11 cellular contexts compared by ENCODE assay signal in the genomic region with DNA sequence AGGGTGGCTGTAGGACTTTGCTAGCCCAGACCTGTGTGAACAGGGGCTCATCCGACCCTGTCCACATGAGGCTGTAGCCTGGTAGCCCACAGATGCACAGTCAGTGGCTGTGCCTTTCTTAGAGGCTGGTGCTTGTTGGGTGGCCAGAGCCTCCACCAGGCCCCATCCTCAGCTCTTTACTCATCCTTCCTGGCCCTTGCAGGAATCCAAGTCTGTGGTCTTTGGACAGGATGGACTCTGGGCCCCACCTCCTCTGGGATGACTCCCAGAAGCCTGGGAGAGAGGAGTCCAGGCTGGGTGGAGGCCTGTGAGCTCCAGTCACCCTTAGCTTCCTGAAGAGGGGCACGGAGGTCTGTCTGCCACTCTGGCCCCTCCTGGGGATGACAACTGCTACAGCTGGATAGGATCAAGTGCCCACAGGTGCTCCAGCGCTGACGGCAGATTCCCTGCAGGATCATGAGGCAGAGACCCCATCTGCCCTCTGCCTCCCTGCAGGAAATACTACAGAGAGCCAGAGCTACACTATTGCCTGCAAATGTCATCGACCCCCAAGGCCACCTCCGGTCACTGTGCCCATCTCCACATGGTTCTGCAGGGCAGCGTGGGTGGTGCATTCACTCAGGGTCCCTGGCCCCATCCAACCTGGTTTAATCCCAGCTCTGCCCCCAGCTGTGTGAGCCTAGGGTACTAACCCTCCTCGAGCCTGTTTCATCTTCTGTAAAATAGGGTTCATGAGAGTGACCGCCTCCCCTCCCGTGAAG.
DNase-seq lines count a peak whose midpoint lies in the region; ATAC-seq and TF ChIP-seq lines count a peak whose summit lies in the region.
"Had no signal": no experiment of that assay in that cellular context is flagged by ENCODE, and none has a peak within 500 bp of the region (broad histone marks: within the 10 kb centered on the region; RNA-seq: fewer than 3 reads in every experiment).

No MANE protein-coding gene starts in this region.

- no peaks in the 10 kb centered on the region for H4K20me1 ChIP-seq in mammary epithelial cell (ENCODE audit: insufficient read depth, low read length)

- no TSS peak for BruUV-seq in mammary epithelial cell (replicated peaks; lab: Mats Ljungman, UMichigan)

- POLR2A ChIA-PET in activated CD8-positive, alpha-beta T cell treated with anti-CD3 and anti-CD28 coated beads, Interleukin-2, amount 10 ng/mL, durations not matched to agents 7 days and 5 days (lab: Charles Lee): interaction anchor here (1.7 kb wide), 1 partner anchor 288 kb away, joined by 5 read pairs; no protein-coding TSS in a partner anchor
- POLR2A ChIA-PET in activated CD8-positive, alpha-beta T cell treated with anti-CD3 and anti-CD28 coated beads for 36 hours (lab: Charles Lee): no interaction called here
- POLR2A ChIA-PET in activated CD4-positive, alpha-beta memory T cell treated with anti-CD3 and anti-CD28 coated beads, Interleukin-2, amount 10 ng/mL, durations not matched to agents 7 days and 5 days (lab: Charles Lee): no interaction called here

- no peak for TF ChIP-seq POLR2A in suprapubic skin (IDR thresholded peaks at IDR 0.05)

- CTCF ChIA-PET in activated CD8-positive, alpha-beta T cell treated with anti-CD3 and anti-CD28 coated beads, Interleukin-2, amount 10 ng/mL, durations not matched to agents 7 days and 5 days (lab: Charles Lee): interaction anchor here (0.7 to 3.4 kb wide), 12 partner anchors 13 to 321 kb away, joined by 3 to 48 read pairs (median 6); no protein-coding TSS in a partner anchor
- CTCF ChIA-PET in activated CD8-positive, alpha-beta T cell treated with anti-CD3 and anti-CD28 coated beads for 36 hours (lab: Charles Lee): interaction anchor here (0.7 to 3.2 kb wide), 24 partner anchors 8 to 338 kb away, joined by 3 to 56 read pairs (median 5); partner anchors contain the start of gene RBP3
- CTCF ChIA-PET in activated CD4-positive, alpha-beta memory T cell treated with anti-CD3 and anti-CD28 coated beads, Interleukin-2, amount 10 ng/mL, durations not matched to agents 7 days and 5 days (lab: Charles Lee): interaction anchor here (1.3 to 2.7 kb wide), 7 partner anchors 8 to 292 kb away, joined by 4 to 32 read pairs (median 7); no protein-coding TSS in a partner anchor
- CTCF ChIA-PET in mammary epithelial cell (lab: Charles Lee; ENCODE audit: low non-redundant PET): no interaction called here

- no peaks in the 10 kb centered on the region for H3K36me3 ChIP-seq in left ventricle myocardium inferior
- no peaks in the 10 kb centered on the region for H3K36me3 ChIP-seq in suprapubic skin
- no peaks in the 10 kb centered on the region for H3K36me3 ChIP-seq in mammary epithelial cell (ENCODE audit: insufficient read depth, low read length)

- intact Hi-C loops in activated CD8-positive, alpha-beta T cell treated with anti-CD3 and anti-CD28 coated beads for 36 hours (cut with micrococcal nuclease): loop anchor here (2.0 kb wide), 1 partner anchor 287 kb away; no protein-coding TSS in a partner anchor
- intact Hi-C loops in left ventricle myocardium inferior (cut with micrococcal nuclease) (loop anchor here (10.0 kb wide), 1 partner anchor 289 kb away; no protein-coding TSS in a partner anchor), mammary epithelial cell (cut with micrococcal nuclease) (no loop called here)

- TF ChIP-seq EP300 in suprapubic skin (IDR thresholded peaks at IDR 0.05): no peak

- H3K27me3 ChIP-seq in left ventricle myocardium inferior (ENCODE audit: low read depth) (peaks cover 4% of the 10 kb centered on the region), suprapubic skin (no peaks in the 10 kb centered on the region), mammary epithelial cell (ENCODE audit: insufficient read depth, low read length) (no peaks in the 10 kb centered on the region)

- no peaks in the 10 kb centered on the region for H3K27me3 Mint-ChIP-seq in activated CD8-positive, alpha-beta T cell treated with anti-CD3 and anti-CD28 coated beads, Interleukin-2, amount 10 ng/mL, durations not matched to agents 7 days and 5 days (ENCODE audit: low read depth)
- H3K27me3 Mint-ChIP-seq in activated CD8-positive, alpha-beta T cell treated with anti-CD3 and anti-CD28 coated beads for 36 hours: no peaks in the 10 kb centered on the region
- no peaks in the 10 kb centered on the region for H3K27me3 Mint-ChIP-seq in activated CD4-positive, alpha-beta memory T cell treated with anti-CD3 and anti-CD28 coated beads, Interleukin-2, amount 10 ng/mL, durations not matched to agents 7 days and 5 days
- H3K27me3 Mint-ChIP-seq: activated naive CD8-positive, alpha-beta T cell had no signal

- H3K9me3 Mint-ChIP-seq in activated CD8-positive, alpha-beta T cell treated with anti-CD3 and anti-CD28 coated beads, Interleukin-2, amount 10 ng/mL, durations not matched to agents 7 days and 5 days (ENCODE audit: insufficient read depth): no peaks in the 10 kb centered on the region
- H3K9me3 Mint-ChIP-seq in activated CD8-positive, alpha-beta T cell treated with anti-CD3 and anti-CD28 coated beads for 36 hours: no peaks in the 10 kb centered on the region
- no peaks in the 10 kb centered on the region for H3K9me3 Mint-ChIP-seq in activated CD4-positive, alpha-beta memory T cell treated with anti-CD3 and anti-CD28 coated beads, Interleukin-2, amount 10 ng/mL, durations not matched to agents 7 days and 5 days

- H2AFZ ChIP-seq in mammary epithelial cell (ENCODE audit: low read depth, low read length): no peak overlapping the region

- no peaks in the 10 kb centered on the region for H3K36me3 Mint-ChIP-seq in activated CD8-positive, alpha-beta T cell treated with anti-CD3 and anti-CD28 coated beads, Interleukin-2, amount 10 ng/mL, durations not matched to agents 7 days and 5 days (ENCODE audit: low read depth)
- no peaks in the 10 kb centered on the region for H3K36me3 Mint-ChIP-seq in activated CD8-positive, alpha-beta T cell treated with anti-CD3 and anti-CD28 coated beads for 36 hours (ENCODE audit: low read depth)
- no peaks in the 10 kb centered on the region for H3K36me3 Mint-ChIP-seq in activated CD4-positive, alpha-beta memory T cell treated with anti-CD3 and anti-CD28 coated beads, Interleukin-2, amount 10 ng/mL, durations not matched to agents 7 days and 5 days (ENCODE audit: low read depth)
- H3K36me3 Mint-ChIP-seq: activated naive CD8-positive, alpha-beta T cell; naive thymus-derived CD4-positive, alpha-beta T cell had no signal

- WGBS in suprapubic skin: 75% methylated on average over 4 of the region's 10 CpGs
- WGBS in mammary epithelial cell (ENCODE audit: low coverage, missing lambda C conversion rate): 68% methylated on average over 8 of the region's 10 CpGs

- no peak overlapping the region for H3K9ac ChIP-seq in mammary epithelial cell (ENCODE audit: insufficient read depth, low read length)

- no peaks in the 10 kb centered on the region for H3K4me1 Mint-ChIP-seq in activated CD8-positive, alpha-beta T cell treated with anti-CD3 and anti-CD28 coated beads, Interleukin-2, amount 10 ng/mL, durations not matched to agents 7 days and 5 days (ENCODE audit: low read depth)
- peaks cover 2% of the 10 kb centered on the region for H3K4me1 Mint-ChIP-seq in activated CD8-positive, alpha-beta T cell treated with anti-CD3 and anti-CD28 coated beads for 36 hours (ENCODE audit: low read depth)
- no peaks in the 10 kb centered on the region for H3K4me1 Mint-ChIP-seq in activated CD4-positive, alpha-beta memory T cell treated with anti-CD3 and anti-CD28 coated beads, Interleukin-2, amount 10 ng/mL, durations not matched to agents 7 days and 5 days

- dilution Hi-C loops in mammary epithelial cell (cut with HindIII; ENCODE audit: low sequenced_read_pairs): no loop called here

- no peak overlapping the region for H3K4me3 Mint-ChIP-seq in activated CD8-positive, alpha-beta T cell treated with anti-CD3 and anti-CD28 coated beads, Interleukin-2, amount 10 ng/mL, durations not matched to agents 7 days and 5 days
- H3K4me3 Mint-ChIP-seq in activated CD8-positive, alpha-beta T cell treated with anti-CD3 and anti-CD28 coated beads for 36 hours: no peak overlapping the region
- H3K4me3 Mint-ChIP-seq in activated CD4-positive, alpha-beta memory T cell treated with anti-CD3 and anti-CD28 coated beads, Interleukin-2, amount 10 ng/mL, durations not matched to agents 7 days and 5 days: no peak overlapping the region
- H3K4me3 Mint-ChIP-seq: activated naive CD8-positive, alpha-beta T cell; naive thymus-derived CD4-positive, alpha-beta T cell had no signal

- H3K9me3 ChIP-seq in left ventricle myocardium inferior (replicated peaks) (peaks cover 7% of the 10 kb centered on the region), suprapubic skin (no peaks in the 10 kb centered on the region), mammary epithelial cell (replicated peaks; ENCODE audit: insufficient read depth, low read length) (no peaks in the 10 kb centered on the region)

- DNase-seq in activated CD8-positive, alpha-beta T cell treated with anti-CD3 and anti-CD28 coated beads, Interleukin-2, amount 10 ng/mL, durations not matched to agents 7 days and 5 days: peak; percentile 13
- DNase-seq in activated CD8-positive, alpha-beta T cell treated with anti-CD3 and anti-CD28 coated beads for 36 hours: no peak
- peak; percentile 11 for DNase-seq in activated CD4-positive, alpha-beta memory T cell treated with anti-CD3 and anti-CD28 coated beads, Interleukin-2, amount 10 ng/mL, durations not matched to agents 7 days and 5 days
- DNase-seq in left ventricle myocardium inferior: peak; percentile 14
- DNase-seq in suprapubic skin (ENCODE audit: low spot score in 2 of 2): peak; percentile 58 to 76
- DNase-seq in mammary epithelial cell: no peak
- DNase-seq in NCI-H146 treated with DMSO at 0.1 percent for 48 hours (lab: John Stamatoyannopoulos, UW; ENCODE audit: unreplicated experiment): no peak
- no peak for DNase-seq in kidney glomerular epithelial cell (lab: John Stamatoyannopoulos, UW)

- in situ Hi-C loops in mammary epithelial cell (cut with MboI; ENCODE audit: low sequenced_read_pairs in 2 of 2): no loop called here

- no peaks in the 10 kb centered on the region for H3K4me1 ChIP-seq in left ventricle myocardium inferior
- peaks cover 3% of the 10 kb centered on the region for H3K4me1 ChIP-seq in suprapubic skin
- H3K4me1 ChIP-seq in mammary epithelial cell (ENCODE audit: insufficient read depth, low read length): no peaks in the 10 kb centered on the region

- H3K27ac ChIP-seq in left ventricle myocardium inferior (replicated peaks): no peak overlapping the region
- H3K27ac ChIP-seq in suprapubic skin: no peak overlapping the region
- H3K27ac ChIP-seq in mammary epithelial cell (ENCODE audit: insufficient read depth, low read depth, low read length): no peak overlapping the region
- H3K27ac ChIP-seq: SK-N-MC had no signal

- H3K4me3 ChIP-seq in left ventricle myocardium inferior: no peak overlapping the region
- H3K4me3 ChIP-seq in suprapubic skin: no peak overlapping the region
- no peak overlapping the region for H3K4me3 ChIP-seq in mammary epithelial cell (replicated peaks in 1 of 3; ENCODE audit: insufficient read depth in 1 of 3, low read depth in 2 of 3, low read length in 3 of 3)
- H3K4me3 ChIP-seq: SK-N-MC had no signal

- no peak overlapping the region for H3K4me2 ChIP-seq in mammary epithelial cell (ENCODE audit: insufficient read depth, low read depth, low read length)

- ATAC-seq in activated CD8-positive, alpha-beta T cell treated with anti-CD3 and anti-CD28 coated beads, Interleukin-2, amount 10 ng/mL, durations not matched to agents 7 days and 5 days: no peak
- ATAC-seq in activated CD8-positive, alpha-beta T cell treated with anti-CD3 and anti-CD28 coated beads for 36 hours: no peak

- H3K27ac Mint-ChIP-seq in activated CD8-positive, alpha-beta T cell treated with anti-CD3 and anti-CD28 coated beads, Interleukin-2, amount 10 ng/mL, durations not matched to agents 7 days and 5 days: no peak overlapping the region
- no peak overlapping the region for H3K27ac Mint-ChIP-seq in activated CD8-positive, alpha-beta T cell treated with anti-CD3 and anti-CD28 coated beads for 36 hours
- no peak overlapping the region for H3K27ac Mint-ChIP-seq in activated CD4-positive, alpha-beta memory T cell treated with anti-CD3 and anti-CD28 coated beads, Interleukin-2, amount 10 ng/mL, durations not matched to agents 7 days and 5 days
- H3K27ac Mint-ChIP-seq: activated naive CD8-positive, alpha-beta T cell had no signal

- TF ChIP-seq CTCF in activated CD8-positive, alpha-beta T cell treated with anti-CD3 and anti-CD28 coated beads for 36 hours (IDR thresholded peaks at IDR 0.05): no peak
- TF ChIP-seq CTCF in left ventricle myocardium inferior (IDR thresholded peaks at IDR 0.05; ENCODE audit: borderline replicate concordance) (no peak), suprapubic skin (IDR thresholded peaks at IDR 0.05) (no peak), mammary epithelial cell (conservative IDR thresholded peaks at IDR 0.05 in 1 of 2, IDR thresholded peaks at IDR 0.05 in 1 of 2; ENCODE audit: extremely low read depth in 1 of 2, insufficient read depth in 1 of 2, low read depth in 1 of 2, low read length in 2 of 2) (no peak)

- no peaks in the 10 kb centered on the region for H3K79me2 ChIP-seq in mammary epithelial cell (ENCODE audit: insufficient read depth, low read length)

Comparison
In these comparisons a context has a peak if more than half of its experiments do, and no peak if none do; other contexts are left out.
1. DNase-seq: peak in activated CD8-positive, alpha-beta T cell treated with anti-CD3 and anti-CD28 coated beads, Interleukin-2, amount 10 ng/mL, durations not matched to agents 7 days and 5 days (single experiment), activated CD4-positive, alpha-beta memory T cell treated with anti-CD3 and anti-CD28 coated beads, Interleukin-2, amount 10 ng/mL, durations not matched to agents 7 days and 5 days (single experiment), left ventricle myocardium inferior (single experiment) and suprapubic skin (2 of 2); none in activated CD8-positive, alpha-beta T cell treated with anti-CD3 and anti-CD28 coated beads for 36 hours (single experiment), mammary epithelial cell (single experiment), NCI-H146 treated with DMSO at 0.1 percent for 48 hours (single experiment) and kidney glomerular epithelial cell (single experiment).